Comparison of ENCODE assay signal across 8 cellular contexts in the genomic region with DNA sequence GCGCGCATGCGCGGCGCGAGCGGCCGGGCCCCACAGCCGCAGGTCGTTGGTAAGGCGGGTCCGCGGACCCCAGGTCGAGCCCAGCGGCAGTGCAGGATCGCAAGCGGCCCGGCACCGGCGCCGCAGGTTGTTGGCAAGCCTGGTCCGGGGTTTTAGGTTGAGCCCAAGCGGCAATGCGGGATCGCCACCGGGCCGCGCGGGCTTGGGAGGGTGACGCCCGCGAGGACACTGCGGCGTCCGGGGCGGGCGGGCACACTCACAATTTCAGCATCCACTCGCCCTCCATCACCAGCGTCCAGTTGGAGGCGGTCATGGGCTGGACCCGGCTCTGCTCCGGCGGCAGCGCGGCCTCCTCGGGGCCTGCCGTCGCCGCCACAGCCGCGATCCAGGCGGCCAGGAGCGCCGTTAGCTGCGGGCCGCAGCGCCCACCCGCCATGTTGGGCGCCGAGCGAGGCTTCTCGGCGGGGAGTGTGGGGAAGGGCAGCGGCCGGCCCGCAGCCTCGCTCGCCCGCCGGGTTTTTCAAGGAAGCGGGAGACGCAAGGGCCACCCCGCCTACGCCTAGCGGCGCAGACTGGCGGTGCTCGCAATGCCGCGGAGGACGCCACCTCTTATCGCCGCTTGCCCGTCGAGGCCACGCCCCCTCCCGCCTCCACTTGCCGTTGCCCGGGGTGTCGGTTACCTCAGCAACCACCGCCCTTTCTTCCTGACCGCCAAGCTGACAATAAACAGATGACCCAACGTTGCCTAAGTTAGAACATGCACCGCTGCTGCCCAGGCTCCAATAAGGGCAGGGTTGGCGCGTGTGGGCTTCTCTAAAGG. TPM values are rescaled to one million over a fixed set of nuclear protein-coding genes. Genes with fewer than 3 reads are reported as not detected.
DNase-seq lines count a peak whose midpoint lies in the region; ATAC-seq and TF ChIP-seq lines count a peak whose summit lies in the region.

A gene with protein sequence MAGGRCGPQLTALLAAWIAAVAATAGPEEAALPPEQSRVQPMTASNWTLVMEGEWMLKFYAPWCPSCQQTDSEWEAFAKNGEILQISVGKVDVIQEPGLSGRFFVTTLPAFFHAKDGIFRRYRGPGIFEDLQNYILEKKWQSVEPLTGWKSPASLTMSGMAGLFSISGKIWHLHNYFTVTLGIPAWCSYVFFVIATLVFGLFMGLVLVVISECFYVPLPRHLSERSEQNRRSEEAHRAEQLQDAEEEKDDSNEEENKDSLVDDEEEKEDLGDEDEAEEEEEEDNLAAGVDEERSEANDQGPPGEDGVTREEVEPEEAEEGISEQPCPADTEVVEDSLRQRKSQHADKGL (minus strand): TSS at position 584 of the 820 bp plus-strand sequence. CDS start 148 bp downstream, at position 436.

- POLR2A ChIA-PET in CD4-positive, alpha-beta memory T cell (lab: Charles Lee; ENCODE audit: partially characterized antibody) = interaction anchor here (0.7 to 2.9 kb wide), 14 partner anchors 10 to 703 kb away, joined by 3 to 13 read pairs (median 3); a partner anchor contains a TSS
- POLR2A ChIA-PET in activated CD8-positive, alpha-beta T cell treated with anti-CD3 and anti-CD28 coated beads, Interleukin-2, amount 10 ng/mL, durations not matched to agents 7 days and 5 days (lab: Charles Lee) = interaction anchor here (1.0 to 1.2 kb wide), 2 partner anchors 11 to 19 kb away, joined by 3 to 4 read pairs; no protein-coding TSS in a partner anchor

- peaks cover 57% of the 10 kb centered on the region for H3K4me1 ChIP-seq in CD4-positive, alpha-beta memory T cell (ENCODE audit: insufficient read depth, low read length)
- H3K4me1 ChIP-seq in ectodermal cell (ENCODE audit: control insufficient read depth, insufficient read depth, low read length) = peaks cover 9% of the 10 kb centered on the region
- peaks cover 2 to 5% of the 10 kb centered on the region in 2 donors for H3K4me1 ChIP-seq in lung (ENCODE audit: control insufficient read depth in 2 of 2, insufficient read depth in 2 of 2, low read length in 2 of 2)

- 0% methylated on average over 96 of the region's 96 CpGs for WGBS in ectodermal cell, 2 experiments
- WGBS in lung, 2 donors = 0% methylated on average over 89 to 96 of the region's 96 CpGs

- ATAC-seq in GM19438 (IDR thresholded peaks at IDR 0.05; ENCODE audit: low read depth, unreplicated experiment) (peak; percentile 78), HG03575 (IDR thresholded peaks at IDR 0.05; ENCODE audit: extremely low read depth, insufficient number of reproducible peaks, low FRiP score, unreplicated experiment) (peak; percentile 69), lung (ENCODE audit: insufficient read depth, low FRiP score) (peak; percentile 98)
- peak; percentile 85 for ATAC-seq in activated CD8-positive, alpha-beta T cell treated with anti-CD3 and anti-CD28 coated beads, Interleukin-2, amount 10 ng/mL, durations not matched to agents 7 days and 5 days

- H3K27ac ChIP-seq in CD4-positive, alpha-beta memory T cell (ENCODE audit: low read depth, low read length) = peak within 1 kb of the TSS; percentile 82
- H3K27ac ChIP-seq in ectodermal cell (ENCODE audit: insufficient read depth, low read depth, low read length, poor library complexity, severe bottlenecking) = peak within 1 kb of the TSS; percentile 93
- peak within 1 kb of the TSS; percentile 98 for H3K27ac ChIP-seq in lung (ENCODE audit: low read depth in 1 of 2, low read length in 1 of 2)

- intact Hi-C loops in CD4-positive, alpha-beta memory T cell (cut with micrococcal nuclease) = loop anchor here (1.0 kb wide), 2 partner anchors 24 to 113 kb away; a partner anchor contains a TSS

- DNase-seq in CD4-positive, alpha-beta memory T cell = peak; percentile 86 to 93 (median 88)
- peak; percentile 98 for DNase-seq in NCI-H82 (lab: John Stamatoyannopoulos, UW)
- DNase-seq in activated CD8-positive, alpha-beta T cell treated with anti-CD3 and anti-CD28 coated beads, Interleukin-2, amount 10 ng/mL, durations not matched to agents 7 days and 5 days = peak; percentile 93
- peak; percentile 98 for DNase-seq in lung (ENCODE audit: low spot score)
- peak; percentile 79 to 82 (median 80) for DNase-seq in stimulated activated CD4-positive, alpha-beta T cell treated with anti-CD3 and anti-CD28 coated beads, TNF-alpha, amount 100 ng/mL, for 4 hours (ENCODE audit: low read depth in 3 of 3)

- peak within 1 kb of the TSS in 7 of 8 donors; percentile 88 to 96 (median 93) for H3K4me3 Mint-ChIP-seq in CD4-positive, alpha-beta memory T cell
- H3K4me3 Mint-ChIP-seq in activated CD8-positive, alpha-beta T cell treated with anti-CD3 and anti-CD28 coated beads, Interleukin-2, amount 10 ng/mL, durations not matched to agents 7 days and 5 days = peak within 1 kb of the TSS; percentile 91

- peak within 1 kb of the TSS; percentile 84 to 97 (median 91) for H3K27ac Mint-ChIP-seq in CD4-positive, alpha-beta memory T cell
- peak within 1 kb of the TSS; percentile 88 for H3K27ac Mint-ChIP-seq in activated CD8-positive, alpha-beta T cell treated with anti-CD3 and anti-CD28 coated beads, Interleukin-2, amount 10 ng/mL, durations not matched to agents 7 days and 5 days

- peaks cover 6 to 15% of the 10 kb centered on the region in 2 donors for H3K36me3 Mint-ChIP-seq in CD4-positive, alpha-beta memory T cell
- peaks cover 4% of the 10 kb centered on the region for H3K36me3 Mint-ChIP-seq in activated CD8-positive, alpha-beta T cell treated with anti-CD3 and anti-CD28 coated beads, Interleukin-2, amount 10 ng/mL, durations not matched to agents 7 days and 5 days (ENCODE audit: low read depth)

- no peaks in the 10 kb centered on the region for H3K27me3 ChIP-seq in CD4-positive, alpha-beta memory T cell (ENCODE audit: insufficient read depth, low read length)
- H3K27me3 ChIP-seq in ectodermal cell (ENCODE audit: control insufficient read depth, insufficient read depth, low read length, poor library complexity, severe bottlenecking) = no peaks in the 10 kb centered on the region
- H3K27me3 ChIP-seq in lung (ENCODE audit: control insufficient read depth, insufficient read depth) = no peaks in the 10 kb centered on the region

- CTCF ChIA-PET in CD4-positive, alpha-beta memory T cell (lab: Charles Lee; ENCODE audit: partially characterized antibody) = interaction anchor here (1.6 to 2.5 kb wide), 2 partner anchors 11 to 39 kb away, joined by 4 to 6 read pairs; no protein-coding TSS in a partner anchor
- CTCF ChIA-PET in activated CD8-positive, alpha-beta T cell treated with anti-CD3 and anti-CD28 coated beads, Interleukin-2, amount 10 ng/mL, durations not matched to agents 7 days and 5 days (lab: Charles Lee) = interaction anchor here (1.3 to 4.1 kb wide), 2 partner anchors 12 to 25 kb away, joined by 3 to 21 read pairs; no protein-coding TSS in a partner anchor

- H3K36me3 ChIP-seq in CD4-positive, alpha-beta memory T cell (ENCODE audit: insufficient read depth, low read length) = no peaks in the 10 kb centered on the region
- no peaks in the 10 kb centered on the region for H3K36me3 ChIP-seq in ectodermal cell (ENCODE audit: control insufficient read depth, insufficient read depth, low read length)
- H3K36me3 ChIP-seq in lung (ENCODE audit: control insufficient read depth in 2 of 2, insufficient read depth in 2 of 2, low read length in 2 of 2) = no peaks in the 10 kb centered on the region

- H3K27me3 Mint-ChIP-seq in CD4-positive, alpha-beta memory T cell = no peaks in the 10 kb centered on the region
- H3K27me3 Mint-ChIP-seq in activated CD8-positive, alpha-beta T cell treated with anti-CD3 and anti-CD28 coated beads, Interleukin-2, amount 10 ng/mL, durations not matched to agents 7 days and 5 days (ENCODE audit: low read depth) = no peaks in the 10 kb centered on the region

- H3K4me3 ChIP-seq in CD4-positive, alpha-beta memory T cell (ENCODE audit: low read length in 2 of 2) = peak within 1 kb of the TSS; percentile 62 to 88
- H3K4me3 ChIP-seq in ectodermal cell (ENCODE audit: insufficient read depth, low read depth, low read length) = peak within 1 kb of the TSS; percentile 61
- peak within 1 kb of the TSS; percentile 87 for H3K4me3 ChIP-seq in lung

- TF ChIP-seq CTCF in lung (IDR thresholded peaks at IDR 0.05; ENCODE audit: control extremely low read depth, extremely low read depth) = peak; percentile 11

- H3K9me3 ChIP-seq in CD4-positive, alpha-beta memory T cell (ENCODE audit: control insufficient read depth in 1 of 2, low read length in 2 of 2) = no peaks in the 10 kb centered on the region
- H3K9me3 ChIP-seq in ectodermal cell (ENCODE audit: control insufficient read depth, low read length) = no peaks in the 10 kb centered on the region
- no peaks in the 10 kb centered on the region for H3K9me3 ChIP-seq in lung (ENCODE audit: control insufficient read depth in 2 of 2, insufficient read depth in 1 of 2, low read length in 1 of 2)

- peaks cover 25 to 42% (median 33%) of the 10 kb centered on the region in 4 donors for H3K4me1 Mint-ChIP-seq in CD4-positive, alpha-beta memory T cell
- peaks cover 13% of the 10 kb centered on the region for H3K4me1 Mint-ChIP-seq in activated CD8-positive, alpha-beta T cell treated with anti-CD3 and anti-CD28 coated beads, Interleukin-2, amount 10 ng/mL, durations not matched to agents 7 days and 5 days (ENCODE audit: low read depth)

- peaks cover 0 to 5% (median 0%) of the 10 kb centered on the region in 8 donors for H3K9me3 Mint-ChIP-seq in CD4-positive, alpha-beta memory T cell
- no peaks in the 10 kb centered on the region for H3K9me3 Mint-ChIP-seq in activated CD8-positive, alpha-beta T cell treated with anti-CD3 and anti-CD28 coated beads, Interleukin-2, amount 10 ng/mL, durations not matched to agents 7 days and 5 days (ENCODE audit: insufficient read depth)

RNA-seq across cellular contexts. Expression of the gene that starts here (rescaled TPM):
- total RNA-seq in CD4-positive, alpha-beta memory T cell = 10 to 100 TPM; 71.6 to 74.6 TPM
- 10 to 100 TPM; 62.5 to 72.5 TPM for polyA plus RNA-seq in CD4-positive, alpha-beta memory T cell
- 10 to 100 TPM; 24.9 to 31.6 TPM for total RNA-seq in activated CD8-positive, alpha-beta T cell treated with anti-CD3 and anti-CD28 coated beads, Interleukin-2, amount 10 ng/mL, durations not matched to agents 7 days and 5 days
- 23.9 TPM for polyA plus RNA-seq in ectodermal cell (2013, experiment 1 of 4)
- 24.7 TPM for polyA plus RNA-seq in ectodermal cell (2013, experiment 2 of 4)
- 14.7 TPM for polyA plus RNA-seq in ectodermal cell (2013, experiment 3 of 4)
- 16.3 TPM for polyA plus RNA-seq in ectodermal cell (2013, experiment 4 of 4)
- 10 to 100 TPM; 27.4 to 45.2 TPM for total RNA-seq in lung
- polyA plus RNA-seq in lung = 10 to 100 TPM in 1 of 2 donors, 1 to 10 TPM in 1; 7.8 to 11.7 TPM

Comparison
In these comparisons a context has a peak if more than half of its experiments do, and no peak if none do; other contexts are left out.
1. Peak in every context shown above with its lines: DNase-seq, ATAC-seq, H3K4me3 ChIP-seq and H3K27ac ChIP-seq.
2. RNA of the gene that starts here (polyA plus RNA-seq): 62.5 to 72.5 TPM in CD4-positive, alpha-beta memory T cell; 7.8 to 11.7 TPM in lung; every median in the first group is over 4 times any median in the second.